Comparison of ENCODE assay signal across 2 cellular contexts in genomic region chr2:96903318-96903717, GRCh38.
TF ChIP-seq lines count a peak whose summit lies in the region.

No MANE protein-coding gene starts in this region.

TF ChIP-seq in SK-N-SH, 30 proteins besides CTCF, POLR2A, EP300 and RAD21:
- TF ChIP-seq TAF1 (IDR thresholded peaks at IDR 0.05; ENCODE audit: borderline replicate concordance, low read depth, low read length), result no peak
- TF ChIP-seq NRF1 (IDR thresholded peaks at IDR 0.05; ENCODE audit: low read depth, low read length), result no peak
- no peak for TF ChIP-seq MAX (IDR thresholded peaks at IDR 0.05; ENCODE audit: low read depth)
- TF ChIP-seq FOSL2 (IDR thresholded peaks at IDR 0.05; ENCODE audit: borderline replicate concordance, low read depth), result no peak
- TF ChIP-seq FOXM1 (IDR thresholded peaks at IDR 0.05; ENCODE audit: low read depth), result no peak
- no peak for TF ChIP-seq PBX3 (IDR thresholded peaks at IDR 0.05)
- TF ChIP-seq EZH2phosphoT487 (IDR thresholded peaks at IDR 0.05; ENCODE audit: borderline replicate concordance, low read depth), result no peak
- no peak for TF ChIP-seq RFX5 (IDR thresholded peaks at IDR 0.05; ENCODE audit: low read length)
- no peak for TF ChIP-seq TCF12 (IDR thresholded peaks at IDR 0.05)

TF ChIP-seq in SK-N-SH treated with all-trans-retinoic acid at 6 μM for 48 hours, 23 proteins besides CTCF, POLR2A, EP300 and RAD21:
- TF ChIP-seq CREB5 (CRISPR knock-in tag; IDR thresholded peaks at IDR 0.05; ENCODE audit: low read depth) (no peak), SNAI2 (CRISPR knock-in tag; IDR thresholded peaks at IDR 0.05) (no peak), ZNF8 (CRISPR knock-in tag; IDR thresholded peaks at IDR 0.05) (no peak), CSRNP3 (CRISPR knock-in tag; IDR thresholded peaks at IDR 0.05) (no peak), RARB (CRISPR knock-in tag; IDR thresholded peaks at IDR 0.05) (no peak), PPARA (CRISPR knock-in tag; IDR thresholded peaks at IDR 0.05; ENCODE audit: borderline replicate concordance) (no peak), ZC3H10 (CRISPR knock-in tag; IDR thresholded peaks at IDR 0.05) (no peak), POU6F1 (CRISPR knock-in tag; IDR thresholded peaks at IDR 0.05; ENCODE audit: borderline replicate concordance, low read depth) (no peak), GLIS3 (CRISPR knock-in tag; IDR thresholded peaks at IDR 0.05) (no peak), OSR1 (CRISPR knock-in tag; IDR thresholded peaks at IDR 0.05) (no peak)
TF ChIP-seq in SK-N-SH treated with all-trans-retinoic acid at 6 μM for 48 hours: peak in this region for 0.
